Comparison of ENCODE assay signal across 9 cellular contexts in the genomic region with DNA sequence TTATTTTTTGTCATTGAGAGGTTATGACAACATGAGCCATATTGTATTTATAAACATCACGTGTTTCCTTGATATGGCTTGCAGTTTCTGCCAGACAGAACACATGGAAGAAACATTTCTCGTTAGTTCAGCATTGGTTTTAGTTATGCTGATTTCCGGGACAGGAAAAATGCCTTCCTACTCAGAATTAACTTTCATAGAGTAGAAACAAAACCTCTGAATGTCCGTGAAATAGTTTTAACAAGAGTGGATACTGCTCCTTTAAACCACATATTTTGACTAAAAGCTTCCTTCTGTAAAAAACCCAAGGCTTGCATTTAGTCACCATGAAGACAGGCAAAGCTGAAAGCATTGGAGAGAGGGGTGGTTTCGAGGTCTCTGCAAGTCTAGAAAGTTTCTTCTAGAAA.
DNase-seq lines count a peak whose midpoint lies in the region; ATAC-seq, FAIRE-seq and TF ChIP-seq lines count a peak whose summit lies in the region.
"Had no signal": no experiment of that assay in that cellular context is flagged by ENCODE, and none has a peak within 500 bp of the region (broad histone marks: within the 10 kb centered on the region; RNA-seq: fewer than 3 reads in every experiment).

No MANE protein-coding gene starts in this region.

- H3K9me3 Mint-ChIP-seq in activated T-cell treated with anti-CD3 and anti-CD28 coated beads, Interleukin-2, amount 50 U/mL, for 24 hours: no peaks in the 10 kb centered on the region
- no peaks in the 10 kb centered on the region; the same call in 2 of the 3 replicates for H3K9me3 Mint-ChIP-seq in GM23338
- H3K9me3 Mint-ChIP-seq: activated B cell treated with CpG ODN at 0.5 μM for 24 hours had no signal

- peaks cover 25% of the 10 kb centered on the region for H3K4me1 Mint-ChIP-seq in activated T-cell treated with anti-CD3 and anti-CD28 coated beads, Interleukin-2, amount 50 U/mL, for 24 hours (ENCODE audit: low read depth)
- H3K4me1 Mint-ChIP-seq in GM23338: peaks cover 26% of the 10 kb centered on the region
- H3K4me1 Mint-ChIP-seq: activated B cell treated with CpG ODN at 0.5 μM for 24 hours had no signal

- no peak for TF ChIP-seq EP300 in tibial nerve (IDR thresholded peaks at IDR 0.05)

- H3K36me3 Mint-ChIP-seq in activated T-cell treated with anti-CD3 and anti-CD28 coated beads, Interleukin-2, amount 50 U/mL, for 24 hours (ENCODE audit: low read depth): no peaks in the 10 kb centered on the region
- no peaks in the 10 kb centered on the region; the same call in 2 of the 3 replicates for H3K36me3 Mint-ChIP-seq in GM23338 (ENCODE audit: low read depth)

- DNase-seq in activated T-cell treated with anti-CD3 and anti-CD28 coated beads, Interleukin-2, amount 50 U/mL, for 24 hours: no peak
- DNase-seq in activated T-cell treated with anti-CD3 and anti-CD28 coated beads, Interleukin-2, amount 50 U/mL, for 1 hour: no peak
- no peak for DNase-seq in thoracic aorta (ENCODE audit: low spot score)
- no peak for DNase-seq in tibial nerve (ENCODE audit: low spot score in 2 of 2)
- DNase-seq in GM23338 (ENCODE audit: low spot score): no peak
- no peak for DNase-seq in UCSD-AML1 (lab: John Stamatoyannopoulos, UW; ENCODE audit: unreplicated experiment)
- DNase-seq: activated B cell treated with CpG ODN at 0.5 μM for 24 hours had no signal

- H3K27me3 ChIP-seq in thoracic aorta (replicated peaks; ENCODE audit: insufficient read depth): no peaks in the 10 kb centered on the region
- H3K27me3 ChIP-seq in tibial nerve: no peaks in the 10 kb centered on the region
- H3K27me3 ChIP-seq in GM23338 (ENCODE audit: insufficient read depth): no peaks in the 10 kb centered on the region

- peak; percentile 70 for FAIRE-seq in endometrium (lab: Jason Lieb, UNC)

- no peak for TF ChIP-seq CTCF in thoracic aorta (IDR thresholded peaks at IDR 0.05)
- no peak for TF ChIP-seq CTCF in tibial nerve (IDR thresholded peaks at IDR 0.05)
- TF ChIP-seq CTCF in GM23338 (conservative IDR thresholded peaks at IDR 0.05; ENCODE audit: low read depth in 2 of 2): no peak

- no peaks in the 10 kb centered on the region for H4K20me1 ChIP-seq in GM23338 (replicated peaks; ENCODE audit: insufficient read depth)

- no peaks in the 10 kb centered on the region for H3K9me2 ChIP-seq in GM23338 (ENCODE audit: insufficient read depth)

- H3K4me2 ChIP-seq in GM23338: no peak overlapping the region

- ATAC-seq in HG03135 (IDR thresholded peaks at IDR 0.05; ENCODE audit: unreplicated experiment) (peak; percentile 81), thoracic aorta (ENCODE audit: insufficient number of reproducible peaks, low FRiP score, low read depth) (no peak), GM23338 (no peak)

- H3K79me2 ChIP-seq in GM23338 (replicated peaks; ENCODE audit: insufficient read depth): no peaks in the 10 kb centered on the region

- H3K4me1 ChIP-seq in thoracic aorta (ENCODE audit: control insufficient read depth in 1 of 2, low read depth in 2 of 2) (peaks cover 13 to 30% of the 10 kb centered on the region in 2 donors), tibial nerve (peaks cover 0 to 30% (median 8%) of the 10 kb centered on the region in 4 donors), GM23338 (ENCODE audit: insufficient read depth) (no peaks in the 10 kb centered on the region; the same call in 1 of the 2 replicates)

- no peak overlapping the region for H2AFZ ChIP-seq in GM23338

- no peak for TF ChIP-seq POLR2A in tibial nerve (IDR thresholded peaks at IDR 0.05)

- peak overlapping the region in 1 of 2 donors; percentile 59 for H3K27ac ChIP-seq in thoracic aorta
- peak overlapping the region in 2 of 4 donors; percentile 9 to 43 for H3K27ac ChIP-seq in tibial nerve
- H3K27ac ChIP-seq in GM23338 (ENCODE audit: low read depth): no peak overlapping the region

- peaks cover 50% of the 10 kb centered on the region for H3K27me3 Mint-ChIP-seq in activated T-cell treated with anti-CD3 and anti-CD28 coated beads, Interleukin-2, amount 50 U/mL, for 24 hours
- no peaks in the 10 kb centered on the region for H3K27me3 Mint-ChIP-seq in GM23338 (ENCODE audit: insufficient read depth, low read depth, poor library complexity)
- H3K27me3 Mint-ChIP-seq: activated B cell treated with CpG ODN at 0.5 μM for 24 hours had no signal

- H3K27ac Mint-ChIP-seq in activated T-cell treated with anti-CD3 and anti-CD28 coated beads, Interleukin-2, amount 50 U/mL, for 24 hours: peak overlapping the region; percentile 51
- no peak overlapping the region for H3K27ac Mint-ChIP-seq in GM23338
- H3K27ac Mint-ChIP-seq: activated B cell treated with CpG ODN at 0.5 μM for 24 hours had no signal

- peak overlapping the region; percentile 59 for H3K4me3 ChIP-seq in thoracic aorta
- no peak overlapping the region for H3K4me3 ChIP-seq in tibial nerve
- H3K4me3 ChIP-seq in GM23338: no peak overlapping the region

- H3F3A ChIP-seq in GM23338 (replicated peaks; ENCODE audit: low read depth): no peaks in the 10 kb centered on the region

- 13 to 18% methylated on average over 5 of the region's 5 CpGs for WGBS in tibial nerve, 2 donors

- no peak overlapping the region for H3K4me3 Mint-ChIP-seq in activated T-cell treated with anti-CD3 and anti-CD28 coated beads, Interleukin-2, amount 50 U/mL, for 24 hours
- H3K4me3 Mint-ChIP-seq in GM23338: no peak overlapping the region
- H3K4me3 Mint-ChIP-seq: activated B cell treated with CpG ODN at 0.5 μM for 24 hours had no signal

- H3K36me3 ChIP-seq in thoracic aorta (no peaks in the 10 kb centered on the region), tibial nerve (no peaks in the 10 kb centered on the region), GM23338 (ENCODE audit: insufficient read depth) (no peaks in the 10 kb centered on the region; the same call in 1 of the 2 replicates)

- H3K9me3 ChIP-seq in thoracic aorta (no peaks in the 10 kb centered on the region), tibial nerve (no peaks in the 10 kb centered on the region)

TF ChIP-seq in GM23338, 12 proteins besides CTCF, POLR2A, EP300 and RAD21 (continues in another document):
- TF ChIP-seq, protein P1, sequence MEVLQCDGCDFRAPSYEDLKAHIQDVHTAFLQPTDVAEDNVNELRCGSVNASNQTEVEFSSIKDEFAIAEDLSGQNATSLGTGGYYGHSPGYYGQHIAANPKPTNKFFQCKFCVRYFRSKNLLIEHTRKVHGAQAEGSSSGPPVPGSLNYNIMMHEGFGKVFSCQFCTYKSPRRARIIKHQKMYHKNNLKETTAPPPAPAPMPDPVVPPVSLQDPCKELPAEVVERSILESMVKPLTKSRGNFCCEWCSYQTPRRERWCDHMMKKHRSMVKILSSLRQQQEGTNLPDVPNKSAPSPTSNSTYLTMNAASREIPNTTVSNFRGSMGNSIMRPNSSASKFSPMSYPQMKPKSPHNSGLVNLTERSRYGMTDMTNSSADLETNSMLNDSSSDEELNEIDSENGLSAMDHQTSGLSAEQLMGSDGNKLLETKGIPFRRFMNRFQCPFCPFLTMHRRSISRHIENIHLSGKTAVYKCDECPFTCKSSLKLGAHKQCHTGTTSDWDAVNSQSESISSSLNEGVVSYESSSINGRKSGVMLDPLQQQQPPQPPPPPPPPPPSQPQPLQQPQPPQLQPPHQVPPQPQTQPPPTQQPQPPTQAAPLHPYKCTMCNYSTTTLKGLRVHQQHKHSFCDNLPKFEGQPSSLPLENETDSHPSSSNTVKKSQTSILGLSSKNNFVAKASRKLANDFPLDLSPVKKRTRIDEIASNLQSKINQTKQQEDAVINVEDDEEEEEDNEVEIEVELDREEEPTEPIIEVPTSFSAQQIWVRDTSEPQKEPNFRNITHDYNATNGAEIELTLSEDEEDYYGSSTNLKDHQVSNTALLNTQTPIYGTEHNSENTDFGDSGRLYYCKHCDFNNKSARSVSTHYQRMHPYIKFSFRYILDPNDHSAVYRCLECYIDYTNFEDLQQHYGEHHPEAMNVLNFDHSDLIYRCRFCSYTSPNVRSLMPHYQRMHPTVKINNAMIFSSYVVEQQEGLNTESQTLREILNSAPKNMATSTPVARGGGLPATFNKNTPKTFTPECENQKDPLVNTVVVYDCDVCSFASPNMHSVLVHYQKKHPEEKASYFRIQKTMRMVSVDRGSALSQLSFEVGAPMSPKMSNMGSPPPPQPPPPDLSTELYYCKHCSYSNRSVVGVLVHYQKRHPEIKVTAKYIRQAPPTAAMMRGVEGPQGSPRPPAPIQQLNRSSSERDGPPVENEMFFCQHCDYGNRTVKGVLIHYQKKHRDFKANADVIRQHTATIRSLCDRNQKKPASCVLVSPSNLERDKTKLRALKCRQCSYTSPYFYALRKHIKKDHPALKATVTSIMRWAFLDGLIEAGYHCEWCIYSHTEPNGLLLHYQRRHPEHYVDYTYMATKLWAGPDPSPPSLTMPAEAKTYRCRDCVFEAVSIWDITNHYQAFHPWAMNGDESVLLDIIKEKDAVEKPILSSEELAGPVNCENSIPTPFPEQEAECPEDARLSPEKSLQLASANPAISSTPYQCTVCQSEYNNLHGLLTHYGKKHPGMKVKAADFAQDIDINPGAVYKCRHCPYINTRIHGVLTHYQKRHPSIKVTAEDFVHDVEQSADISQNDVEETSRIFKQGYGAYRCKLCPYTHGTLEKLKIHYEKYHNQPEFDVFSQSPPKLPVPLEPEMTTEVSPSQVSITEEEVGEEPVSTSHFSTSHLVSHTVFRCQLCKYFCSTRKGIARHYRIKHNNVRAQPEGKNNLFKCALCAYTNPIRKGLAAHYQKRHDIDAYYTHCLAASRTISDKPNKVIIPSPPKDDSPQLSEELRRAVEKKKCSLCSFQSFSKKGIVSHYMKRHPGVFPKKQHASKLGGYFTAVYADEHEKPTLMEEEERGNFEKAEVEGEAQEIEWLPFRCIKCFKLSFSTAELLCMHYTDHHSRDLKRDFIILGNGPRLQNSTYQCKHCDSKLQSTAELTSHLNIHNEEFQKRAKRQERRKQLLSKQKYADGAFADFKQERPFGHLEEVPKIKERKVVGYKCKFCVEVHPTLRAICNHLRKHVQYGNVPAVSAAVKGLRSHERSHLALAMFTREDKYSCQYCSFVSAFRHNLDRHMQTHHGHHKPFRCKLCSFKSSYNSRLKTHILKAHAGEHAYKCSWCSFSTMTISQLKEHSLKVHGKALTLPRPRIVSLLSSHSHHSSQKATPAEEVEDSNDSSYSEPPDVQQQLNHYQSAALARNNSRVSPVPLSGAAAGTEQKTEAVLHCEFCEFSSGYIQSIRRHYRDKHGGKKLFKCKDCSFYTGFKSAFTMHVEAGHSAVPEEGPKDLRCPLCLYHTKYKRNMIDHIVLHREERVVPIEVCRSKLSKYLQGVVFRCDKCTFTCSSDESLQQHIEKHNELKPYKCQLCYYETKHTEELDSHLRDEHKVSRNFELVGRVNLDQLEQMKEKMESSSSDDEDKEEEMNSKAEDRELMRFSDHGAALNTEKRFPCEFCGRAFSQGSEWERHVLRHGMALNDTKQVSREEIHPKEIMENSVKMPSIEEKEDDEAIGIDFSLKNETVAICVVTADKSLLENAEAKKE (CRISPR knock-in tag; IDR thresholded peaks at IDR 0.05): no peak
- TF ChIP-seq JUNB (IDR thresholded peaks at IDR 0.05; ENCODE audit: unreplicated experiment) (no peak), CREB1 (CRISPR knock-in tag; IDR thresholded peaks at IDR 0.05; ENCODE audit: low read depth) (no peak), EZH2phosphoT487 (IDR thresholded peaks at IDR 0.05; ENCODE audit: unreplicated experiment) (no peak)
